In genomic region chr19:48196933-48197665, GRCh38 we compare ENCODE assay signal across 17 cellular contexts. TPM values are rescaled to one million over a fixed set of nuclear protein-coding genes. Genes with fewer than 3 reads are reported as not detected.
DNase-seq lines count a peak whose midpoint lies in the region; ATAC-seq and TF ChIP-seq lines count a peak whose summit lies in the region.
"Had no signal": no experiment of that assay in that cellular context is flagged by ENCODE, and none has a peak within 500 bp of the region (broad histone marks: within the 10 kb centered on the region; RNA-seq: fewer than 3 reads in every experiment).

No MANE protein-coding gene starts in this region.

- H2BK20ac ChIP-seq in IMR-90 (ENCODE audit: low read depth, low read length) = no peak overlapping the region

- H3K36me3 Mint-ChIP-seq in CD8-positive, alpha-beta T cell = no peaks in the 10 kb centered on the region
- H3K36me3 Mint-ChIP-seq in chondrocyte (ENCODE audit: low read depth) = no peaks in the 10 kb centered on the region
- H3K36me3 Mint-ChIP-seq in CD4-positive, alpha-beta memory T cell = peaks cover 0 to 1% of the 10 kb centered on the region in 2 donors
- H3K36me3 Mint-ChIP-seq in CD4-positive, alpha-beta T cell (ENCODE audit: low read depth) = peaks cover 5% of the 10 kb centered on the region
- H3K36me3 Mint-ChIP-seq: CD4-positive, CD25-positive, alpha-beta regulatory T cell had no signal

- no peak for TF ChIP-seq RAD21 in IMR-90 (IDR thresholded peaks at IDR 0.05; ENCODE audit: low read length)

- no peak for ATAC-seq in CD8-positive, alpha-beta T cell
- ATAC-seq in IMR-90 (ENCODE audit: low read depth) = peak; percentile 53
- ATAC-seq in right lobe of liver = peak; percentile 10 to 55 (median 38)
- no peak for ATAC-seq in GM21447 (IDR thresholded peaks at IDR 0.05; ENCODE audit: unreplicated experiment)
- ATAC-seq in CD4-positive, alpha-beta T cell (ENCODE audit: poor library complexity) = no peak
- ATAC-seq: stimulated activated memory B cell treated with anti-CD40 and anti-IgM and Interleukin-4, amounts not matched to agents 10 μg/mL and 1 μg/mL and 100 μg/mL, for 72 hours had no signal

- H3K36me3 ChIP-seq in CD8-positive, alpha-beta T cell (ENCODE audit: insufficient read depth, low read length) = no peaks in the 10 kb centered on the region
- H3K36me3 ChIP-seq in IMR-90 (ENCODE audit: control insufficient read depth, insufficient read depth, low read length) (no peaks in the 10 kb centered on the region), right lobe of liver (no peaks in the 10 kb centered on the region)
- H3K36me3 ChIP-seq in CD4-positive, alpha-beta memory T cell (ENCODE audit: insufficient read depth, low read length) = no peaks in the 10 kb centered on the region
- H3K36me3 ChIP-seq: ascending aorta had no signal

- dilution Hi-C loops in IMR-90 (cut with HindIII; ENCODE audit: low sequenced_read_pairs, unreplicated experiment) = no loop called here

- H3K27me3 Mint-ChIP-seq in CD8-positive, alpha-beta T cell (ENCODE audit: low read depth) = no peaks in the 10 kb centered on the region
- H3K27me3 Mint-ChIP-seq in chondrocyte (ENCODE audit: low read depth) = no peaks in the 10 kb centered on the region
- H3K27me3 Mint-ChIP-seq in CD4-positive, alpha-beta memory T cell = no peaks in the 10 kb centered on the region
- no peaks in the 10 kb centered on the region for H3K27me3 Mint-ChIP-seq in CD4-positive, alpha-beta T cell
- H3K27me3 Mint-ChIP-seq: CD4-positive, CD25-positive, alpha-beta regulatory T cell had no signal

- WGBS in IMR-90 (ENCODE audit: extremely low coverage in 2 of 2, insufficient read length in 1 of 2), 2 experiments = 38% methylated on average over 8 of the region's 13 CpGs; no CpG with 5 or more reads in 1 of the 2 experiments
- 50% methylated on average over 11 of the region's 13 CpGs for WGBS in right lobe of liver (ENCODE audit: insufficient coverage, low coverage, low lambda C conversion rate, missing lambda C conversion rate)

- H3K56ac ChIP-seq in IMR-90 (ENCODE audit: extremely low read depth, insufficient read depth, low read length) = no peak overlapping the region

- no peak overlapping the region for H4K5ac ChIP-seq in IMR-90 (ENCODE audit: low read depth, low read length)

- no peak overlapping the region for H4K91ac ChIP-seq in IMR-90 (ENCODE audit: insufficient read depth, low read depth, low read length)

- intact Hi-C loops in CD8-positive, alpha-beta T cell (cut with DNase I, micrococcal nuclease) = no loop called here
- intact Hi-C loops in IMR-90 (cut with micrococcal nuclease) = no loop called here
- intact Hi-C loops in right lobe of liver (cut with DNase I) = no loop called here
- intact Hi-C loops in CD4-positive, alpha-beta memory T cell (cut with micrococcal nuclease) = no loop called here
- intact Hi-C loops in CD4-positive, alpha-beta T cell (cut with DNase I, micrococcal nuclease) = no loop called here

- TF ChIP-seq POLR2A in IMR-90 (IDR thresholded peaks at IDR 0.05; ENCODE audit: low read depth, low read length) = no peak
- TF ChIP-seq POLR2A in right lobe of liver (IDR thresholded peaks at IDR 0.05) = no peak

- H2AFZ ChIP-seq in IMR-90 (replicated peaks; ENCODE audit: low read length, poor library complexity) = no peak overlapping the region
- H2AFZ ChIP-seq: GM23248 had no signal

- H3K9me1 ChIP-seq in IMR-90 (ENCODE audit: insufficient read depth, low read length) = peaks cover 4% of the 10 kb centered on the region

- peak overlapping the region; percentile 57 for H2AK9ac ChIP-seq in IMR-90 (replicated peaks; ENCODE audit: low read depth, low read length, poor library complexity)

- H2AK5ac ChIP-seq in IMR-90 (ENCODE audit: low read depth, low read length) = no peak overlapping the region

- TF ChIP-seq CTCF in CD8-positive, alpha-beta T cell (IDR thresholded peaks at IDR 0.05) = no peak
- TF ChIP-seq CTCF in IMR-90 (conservative IDR thresholded peaks at IDR 0.05; ENCODE audit: low read depth, low read length) (no peak), chondrocyte (IDR thresholded peaks at IDR 0.05) (no peak), right lobe of liver (IDR thresholded peaks at IDR 0.05) (no peak)
- TF ChIP-seq CTCF in CD4-positive, alpha-beta T cell (IDR thresholded peaks at IDR 0.05) = no peak

- BruUV-seq in IMR-90 (replicated peaks; lab: Mats Ljungman, UMichigan) = no TSS peak

- no peak overlapping the region for H2BK120ac ChIP-seq in IMR-90 (ENCODE audit: low read depth, low read length)

- CTCF ChIA-PET in CD8-positive, alpha-beta T cell (lab: Charles Lee) = interaction anchor here (0.6 to 2.4 kb wide), 4 partner anchors 10 to 90 kb away, joined by 3 to 8 read pairs (median 3); no protein-coding TSS in a partner anchor
- CTCF ChIA-PET in IMR-90 (lab: Yijun Ruan, JAX) = interaction anchor here (0.6 kb wide), 1 partner anchor 22 kb away, joined by 3 read pairs; no protein-coding TSS in a partner anchor
- CTCF ChIA-PET in CD4-positive, alpha-beta memory T cell (lab: Charles Lee; ENCODE audit: partially characterized antibody) = no interaction called here
- CTCF ChIA-PET in CD4-positive, alpha-beta T cell (lab: Charles Lee) = no interaction called here

- no peaks in the 10 kb centered on the region for H3K79me1 ChIP-seq in IMR-90 (ENCODE audit: low read depth in 1 of 2, low read length in 2 of 2)

- no peak overlapping the region for H2BK15ac ChIP-seq in IMR-90 (ENCODE audit: low read depth, low read length)

- H3K4me1 Mint-ChIP-seq in CD8-positive, alpha-beta T cell (ENCODE audit: low read depth) = peaks cover 7% of the 10 kb centered on the region
- H3K4me1 Mint-ChIP-seq in chondrocyte (ENCODE audit: low read depth) = no peaks in the 10 kb centered on the region
- peaks cover 0 to 13% (median 8%) of the 10 kb centered on the region in 4 donors for H3K4me1 Mint-ChIP-seq in CD4-positive, alpha-beta memory T cell
- peaks cover 13% of the 10 kb centered on the region for H3K4me1 Mint-ChIP-seq in CD4-positive, alpha-beta T cell (ENCODE audit: low read depth)

- no peak overlapping the region for H4K8ac ChIP-seq in IMR-90 (ENCODE audit: low read depth in 2 of 2, low read length in 2 of 2)

- H3K14ac ChIP-seq in IMR-90 (replicated peaks; ENCODE audit: low read depth, low read length) = no peak overlapping the region

- POLR2A ChIA-PET in CD8-positive, alpha-beta T cell (lab: Charles Lee) = no interaction called here
- POLR2A ChIA-PET in IMR-90 (lab: Charles Lee; ENCODE audit: unreplicated experiment) = interaction anchor here (0.6 to 0.7 kb wide), 2 partner anchors 49 to 126 kb away, joined by 4 to 7 read pairs; no protein-coding TSS in a partner anchor
- POLR2A ChIA-PET in CD4-positive, alpha-beta memory T cell (lab: Charles Lee; ENCODE audit: partially characterized antibody) = interaction anchor here (1.5 kb wide), 1 partner anchor 63 kb away, joined by 5 read pairs; no protein-coding TSS in a partner anchor
- POLR2A ChIA-PET in CD4-positive, alpha-beta T cell (lab: Charles Lee) = no interaction called here

- H3K9me3 ChIP-seq in CD8-positive, alpha-beta T cell (ENCODE audit: low read length) = no peaks in the 10 kb centered on the region
- H3K9me3 ChIP-seq in IMR-90 (ENCODE audit: control insufficient read depth, insufficient read depth, low read length) = no peaks in the 10 kb centered on the region
- no peaks in the 10 kb centered on the region for H3K9me3 ChIP-seq in right lobe of liver
- H3K9me3 ChIP-seq in CD4-positive, alpha-beta memory T cell (ENCODE audit: control insufficient read depth in 1 of 2, low read length in 2 of 2) = no peaks in the 10 kb centered on the region
- no peaks in the 10 kb centered on the region for H3K9me3 ChIP-seq in CD4-positive, alpha-beta T cell (ENCODE audit: control insufficient read depth, low read length)
- H3K9me3 ChIP-seq: ascending aorta had no signal

- H3K4me3 ChIP-seq in CD8-positive, alpha-beta T cell (ENCODE audit: low read depth, low read length) = no peak overlapping the region
- H3K4me3 ChIP-seq in IMR-90 (ENCODE audit: insufficient read depth, low read depth, low read length) (no peak overlapping the region), right lobe of liver (no peak overlapping the region)
- no peak overlapping the region for H3K4me3 ChIP-seq in CD4-positive, alpha-beta memory T cell (ENCODE audit: low read length in 2 of 2)
- H3K4me3 ChIP-seq: ascending aorta, GM23248 had no signal

- no peak overlapping the region for H3K4ac ChIP-seq in IMR-90 (ENCODE audit: low read depth, low read length)

- H3K27me3 ChIP-seq in CD8-positive, alpha-beta T cell (ENCODE audit: insufficient read depth, low read length) = no peaks in the 10 kb centered on the region
- H3K27me3 ChIP-seq in IMR-90 (ENCODE audit: control insufficient read depth, insufficient read depth, low read length) (no peaks in the 10 kb centered on the region), right lobe of liver (no peaks in the 10 kb centered on the region)
- no peaks in the 10 kb centered on the region for H3K27me3 ChIP-seq in CD4-positive, alpha-beta memory T cell (ENCODE audit: insufficient read depth, low read length)
- H3K27me3 ChIP-seq in CD4-positive, alpha-beta T cell (ENCODE audit: control insufficient read depth, insufficient read depth, low read length) = no peaks in the 10 kb centered on the region
- H3K27me3 ChIP-seq: ascending aorta had no signal

- H3K18ac ChIP-seq in IMR-90 (ENCODE audit: low read depth, low read length) = no peak overlapping the region

- no peak overlapping the region for H3K27ac ChIP-seq in CD8-positive, alpha-beta T cell (ENCODE audit: low read depth, low read length)
- H3K27ac ChIP-seq in IMR-90 (ENCODE audit: insufficient read depth, low read length) = no peak overlapping the region
- no peak overlapping the region for H3K27ac ChIP-seq in right lobe of liver
- no peak overlapping the region for H3K27ac ChIP-seq in CD4-positive, alpha-beta memory T cell (ENCODE audit: low read depth, low read length)
- no peak overlapping the region for H3K27ac ChIP-seq in CD4-positive, alpha-beta T cell (ENCODE audit: low read depth, low read length)
- H3K27ac ChIP-seq: ascending aorta, GM23248, HL-60 had no signal

- H3K23ac ChIP-seq in IMR-90 (ENCODE audit: low read depth, low read length) = no peak overlapping the region

- H3K4me3 Mint-ChIP-seq in CD8-positive, alpha-beta T cell = no peak overlapping the region
- H3K4me3 Mint-ChIP-seq in chondrocyte (ENCODE audit: unreplicated experiment) = no peak overlapping the region
- no peak overlapping the region for H3K4me3 Mint-ChIP-seq in CD4-positive, alpha-beta memory T cell
- no peak overlapping the region for H3K4me3 Mint-ChIP-seq in CD4-positive, alpha-beta T cell
- H3K4me3 Mint-ChIP-seq: activated T-helper 1 cell treated with anti-CD3 and anti-CD28 coated beads, Interleukin-12 subunit alpha, Interleukin-12 subunit beta, Interleukin-2, Interleukin-4 antibody, amounts not matched to agents 30 ng/mL and 10 ng/mL and 1 ng/mL, durations not matched to agents 14 hours and 24 hours and 36 hours; CD4-positive, CD25-positive, alpha-beta regulatory T cell; stimulated activated memory B cell treated with anti-CD40 and anti-IgM and Interleukin-4, amounts not matched to agents 10 μg/mL and 1 μg/mL and 100 μg/mL, for 72 hours had no signal

- no peak overlapping the region for H3K9ac ChIP-seq in IMR-90 (ENCODE audit: low read depth, low read length)
- H3K9ac ChIP-seq: GM23248 had no signal

- no peak for DNase-seq in CD8-positive, alpha-beta T cell
- DNase-seq in IMR-90 = no peak
- DNase-seq in chondrocyte (ENCODE audit: low spot score) = peak; percentile 39
- DNase-seq in right lobe of liver = peak in 1 of 3 donors; percentile 41
- no peak for DNase-seq in CD4-positive, alpha-beta memory T cell
- DNase-seq in CD4-positive, alpha-beta T cell = no peak
- DNase-seq: activated CD4-positive, alpha-beta T cell treated with anti-CD3 and anti-CD28 coated beads for 48 hours; CD4-positive, CD25-positive, alpha-beta regulatory T cell; effector CD8-positive, alpha-beta T cell; GM23248; islet precursor cell; stimulated activated CD4-positive, alpha-beta T cell treated with anti-CD3 and anti-CD28 coated beads, Interleukin-4, amount 100 ng/mL, for 24 hours had no signal

- no peaks in the 10 kb centered on the region for H3K4me1 ChIP-seq in CD8-positive, alpha-beta T cell (ENCODE audit: insufficient read depth, low read length)
- H3K4me1 ChIP-seq in IMR-90 (ENCODE audit: control insufficient read depth, insufficient read depth, low read length) (no peaks in the 10 kb centered on the region), right lobe of liver (no peaks in the 10 kb centered on the region)
- H3K4me1 ChIP-seq in CD4-positive, alpha-beta memory T cell (ENCODE audit: insufficient read depth, low read length) = no peaks in the 10 kb centered on the region
- H3K4me1 ChIP-seq: ascending aorta had no signal

- H3K27ac Mint-ChIP-seq in CD8-positive, alpha-beta T cell = peak overlapping the region; percentile 45
- no peak overlapping the region for H3K27ac Mint-ChIP-seq in chondrocyte (ENCODE audit: unreplicated experiment)
- H3K27ac Mint-ChIP-seq in CD4-positive, alpha-beta memory T cell = peak overlapping the region in 2 of 7 donors; percentile 64 to 66
- no peak overlapping the region for H3K27ac Mint-ChIP-seq in CD4-positive, alpha-beta T cell
- H3K27ac Mint-ChIP-seq: activated T-helper 1 cell treated with anti-CD3 and anti-CD28 coated beads, Interleukin-12 subunit alpha, Interleukin-12 subunit beta, Interleukin-2, Interleukin-4 antibody, amounts not matched to agents 30 ng/mL and 10 ng/mL and 1 ng/mL, durations not matched to agents 14 hours and 24 hours and 36 hours; stimulated activated memory B cell treated with anti-CD40 and anti-IgM and Interleukin-4, amounts not matched to agents 10 μg/mL and 1 μg/mL and 100 μg/mL, for 72 hours had no signal

- H2BK5ac ChIP-seq in IMR-90 (ENCODE audit: low read depth, low read length, poor library complexity, severe bottlenecking) = no peak overlapping the region

- H4K20me1 ChIP-seq in IMR-90 (ENCODE audit: insufficient read depth, low read length) = peaks cover 4% of the 10 kb centered on the region; the same call in 1 of the 2 replicates

- in situ Hi-C loops in IMR-90 (cut with MboI; ENCODE audit: low sequenced_read_pairs) = no loop called here

- no peaks in the 10 kb centered on the region for H3K9me3 Mint-ChIP-seq in CD8-positive, alpha-beta T cell
- H3K9me3 Mint-ChIP-seq in chondrocyte (ENCODE audit: low read depth) = no peaks in the 10 kb centered on the region
- H3K9me3 Mint-ChIP-seq in CD4-positive, alpha-beta memory T cell = no peaks in the 10 kb centered on the region
- no peaks in the 10 kb centered on the region for H3K9me3 Mint-ChIP-seq in CD4-positive, alpha-beta T cell
- H3K9me3 Mint-ChIP-seq: activated T-helper 1 cell treated with anti-CD3 and anti-CD28 coated beads, Interleukin-12 subunit alpha, Interleukin-12 subunit beta, Interleukin-2, Interleukin-4 antibody, amounts not matched to agents 30 ng/mL and 10 ng/mL and 1 ng/mL, durations not matched to agents 14 hours and 24 hours and 36 hours; CD4-positive, CD25-positive, alpha-beta regulatory T cell; stimulated activated memory B cell treated with anti-CD40 and anti-IgM and Interleukin-4, amounts not matched to agents 10 μg/mL and 1 μg/mL and 100 μg/mL, for 72 hours had no signal

- no peak overlapping the region for H3K4me2 ChIP-seq in IMR-90 (ENCODE audit: low read depth, low read length)

RNA-seq across cellular contexts. Expression of gene ZSWIM9, which starts 26.6 kb away (rescaled TPM):
- total RNA-seq in CD8-positive, alpha-beta T cell = 1 to 10 TPM; 2.5 to 4.5 TPM
- 0.54 and 0.56 TPM in 2 replicates for total RNA-seq in IMR-90 (2012; rRNA removed)
- 2.2 and 3.4 TPM in 2 replicates for polyA plus RNA-seq in IMR-90 (2012; rRNA removed)
- polyA plus RNA-seq in IMR-90 (2012; cell fraction: cytosol; rRNA removed) = 2.6 and 2.8 TPM in 2 replicates
- polyA plus RNA-seq in IMR-90 (2012; cell fraction: nucleus; rRNA removed; ENCODE audit: low replicate concordance) = 2.9 and 3.2 TPM in 2 replicates
- total RNA-seq in chondrocyte = 5.0 to 5.9 TPM (median 5.6 TPM) in 3 replicates
- total RNA-seq in right lobe of liver = 1 to 10 TPM; 1.5 to 2.5 (median 2.0) TPM
- total RNA-seq in CD4-positive, alpha-beta memory T cell = 10 to 100 TPM; 10.5 to 11.8 TPM
- polyA plus RNA-seq in CD4-positive, alpha-beta memory T cell = 1 to 10 TPM in 1 of 2 donors, under 1 TPM in 1; 0.25 to 1.6 TPM
- total RNA-seq in CD4-positive, alpha-beta T cell = 1 to 10 TPM; 2.5 to 3.1 TPM

RNA-seq across cellular contexts. Expression of gene LIG1, which starts 27.0 kb away (rescaled TPM):
- total RNA-seq in CD8-positive, alpha-beta T cell = 10 to 100 TPM; 62.5 to 67.5 TPM
- total RNA-seq in IMR-90 (2012; rRNA removed) (24.9 and 30.8 TPM in 2 replicates), chondrocyte (12.1 to 24.7 TPM (median 17.0 TPM) in 3 replicates), right lobe of liver (10 to 100 TPM in 2 of 6 experiments, 1 to 10 TPM in 4; 5.2 to 16.6 (median 7.7) TPM)
- 33.5 and 34.0 TPM in 2 replicates for polyA plus RNA-seq in IMR-90 (2012; rRNA removed)
- polyA plus RNA-seq in IMR-90 (2012; cell fraction: cytosol; rRNA removed) = 18.0 and 18.4 TPM in 2 replicates
- polyA plus RNA-seq in IMR-90 (2012; cell fraction: nucleus; rRNA removed; ENCODE audit: low replicate concordance) = 60.4 and 99.1 TPM in 2 replicates
- total RNA-seq in CD4-positive, alpha-beta memory T cell = 100 to 1,000 TPM; 118 to 124 TPM
- polyA plus RNA-seq in CD4-positive, alpha-beta memory T cell = 10 to 100 TPM; 13.4 to 30.6 TPM
- total RNA-seq in CD4-positive, alpha-beta T cell = 10 to 100 TPM; 62.8 to 70.7 TPM

RNA-seq across cellular contexts. Expression of gene CARD8, which starts 58.6 kb away (rescaled TPM):
- total RNA-seq in CD8-positive, alpha-beta T cell = 10 to 100 TPM; 58.8 to 69.1 TPM
- total RNA-seq in IMR-90 (2012; rRNA removed) (11.3 and 12.5 TPM in 2 replicates), chondrocyte (19.8 to 29.5 TPM (median 23.3 TPM) in 3 replicates), right lobe of liver (10 to 100 TPM; 15.4 to 24.5 (median 19.8) TPM)
- polyA plus RNA-seq in IMR-90 (2012; rRNA removed) = 11.8 and 15.5 TPM in 2 replicates
- 5.4 and 7.6 TPM in 2 replicates for polyA plus RNA-seq in IMR-90 (2012; cell fraction: cytosol; rRNA removed)
- polyA plus RNA-seq in IMR-90 (2012; cell fraction: nucleus; rRNA removed; ENCODE audit: low replicate concordance) = 16.4 and 42.6 TPM in 2 replicates
- 100 to 1,000 TPM; 310 to 316 TPM for total RNA-seq in CD4-positive, alpha-beta memory T cell
- 10 to 100 TPM; 74.9 to 90.5 TPM for polyA plus RNA-seq in CD4-positive, alpha-beta memory T cell
- 10 to 100 TPM; 71.1 to 73.1 TPM for total RNA-seq in CD4-positive, alpha-beta T cell

Comparison
In these comparisons a context has a peak if more than half of its experiments do, and no peak if none do; other contexts are left out.
1. ATAC-seq: peak in IMR-90 (single experiment) and right lobe of liver (4 of 4); none in CD8-positive, alpha-beta T cell (single experiment), GM21447 (single experiment) and CD4-positive, alpha-beta T cell (single experiment).
2. RNA of gene CARD8, which starts 58.6 kb away (total RNA-seq): 310 to 316 TPM in CD4-positive, alpha-beta memory T cell; 71.1 to 73.1 TPM in CD4-positive, alpha-beta T cell, 58.8 to 69.1 TPM in CD8-positive, alpha-beta T cell, 19.8 to 29.5 TPM in chondrocyte, 15.4 to 24.5 TPM in right lobe of liver and 11.3 to 12.5 TPM in IMR-90; every median in the first group is over 4 times any median in the second.
3. CTCF ChIA-PET loops: an anchor here in CD8-positive, alpha-beta T cell (0.6 to 2.4 kb wide) and IMR-90 (0.6 kb wide); none called in CD4-positive, alpha-beta memory T cell and CD4-positive, alpha-beta T cell.
4. POLR2A ChIA-PET loops: an anchor here in IMR-90 (0.6 to 0.7 kb wide) and CD4-positive, alpha-beta memory T cell (1.5 kb wide); none called in CD8-positive, alpha-beta T cell and CD4-positive, alpha-beta T cell.